In the genomic region with DNA sequence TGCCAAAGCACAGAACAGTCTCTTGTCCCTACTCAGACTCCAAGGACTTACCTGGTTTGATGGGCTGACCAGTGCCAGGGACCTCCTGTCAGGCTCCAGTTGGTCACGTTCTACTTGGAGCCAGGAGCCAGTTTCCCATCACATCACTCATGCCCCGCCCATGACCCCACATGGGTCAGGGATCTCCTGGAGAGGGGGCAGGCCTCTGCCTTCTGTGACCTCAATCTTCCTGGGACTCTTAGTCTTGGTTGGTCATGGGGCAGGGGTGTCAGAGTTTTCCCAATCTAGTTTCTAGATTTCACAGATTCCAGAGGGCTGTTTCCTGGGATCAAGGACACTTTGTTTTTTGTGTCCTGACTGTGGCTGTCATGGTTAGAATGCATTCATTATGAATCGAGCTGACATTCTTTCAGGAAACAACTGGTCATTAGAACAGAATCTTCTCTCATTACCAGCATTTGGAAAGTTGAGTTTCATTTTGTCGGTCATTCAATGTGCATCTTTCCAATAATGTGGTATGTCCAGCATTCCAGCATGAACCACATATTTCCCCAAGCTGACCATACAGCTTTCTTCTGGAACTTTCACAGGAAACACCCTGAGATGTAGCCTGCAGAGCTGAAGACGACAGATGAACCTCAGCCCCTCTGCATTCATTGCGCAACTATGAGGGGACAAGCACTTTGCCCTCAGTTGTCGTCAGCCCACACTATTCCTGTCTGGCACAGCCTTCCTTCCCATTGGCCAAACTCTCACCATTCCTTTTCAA, we compare ENCODE assay signal across 1 cellular context.
TF ChIP-seq lines count a peak whose summit lies in the region.

No MANE protein-coding gene starts in this region.

TF ChIP-seq in endothelial cell of umbilical vein, 7 proteins besides CTCF, POLR2A, EP300 and RAD21:
- TF ChIP-seq EZH2 (IDR thresholded peaks at IDR 0.05; ENCODE audit: borderline replicate concordance, low read depth, low read length, severe bottlenecking) (peak; percentile 36), JUN (IDR thresholded peaks at IDR 0.05; ENCODE audit: borderline replicate concordance, insufficient read depth, insufficient read length, low read depth) (no peak)
